ENCODE assay signal across 16 cellular contexts in the genomic region with DNA sequence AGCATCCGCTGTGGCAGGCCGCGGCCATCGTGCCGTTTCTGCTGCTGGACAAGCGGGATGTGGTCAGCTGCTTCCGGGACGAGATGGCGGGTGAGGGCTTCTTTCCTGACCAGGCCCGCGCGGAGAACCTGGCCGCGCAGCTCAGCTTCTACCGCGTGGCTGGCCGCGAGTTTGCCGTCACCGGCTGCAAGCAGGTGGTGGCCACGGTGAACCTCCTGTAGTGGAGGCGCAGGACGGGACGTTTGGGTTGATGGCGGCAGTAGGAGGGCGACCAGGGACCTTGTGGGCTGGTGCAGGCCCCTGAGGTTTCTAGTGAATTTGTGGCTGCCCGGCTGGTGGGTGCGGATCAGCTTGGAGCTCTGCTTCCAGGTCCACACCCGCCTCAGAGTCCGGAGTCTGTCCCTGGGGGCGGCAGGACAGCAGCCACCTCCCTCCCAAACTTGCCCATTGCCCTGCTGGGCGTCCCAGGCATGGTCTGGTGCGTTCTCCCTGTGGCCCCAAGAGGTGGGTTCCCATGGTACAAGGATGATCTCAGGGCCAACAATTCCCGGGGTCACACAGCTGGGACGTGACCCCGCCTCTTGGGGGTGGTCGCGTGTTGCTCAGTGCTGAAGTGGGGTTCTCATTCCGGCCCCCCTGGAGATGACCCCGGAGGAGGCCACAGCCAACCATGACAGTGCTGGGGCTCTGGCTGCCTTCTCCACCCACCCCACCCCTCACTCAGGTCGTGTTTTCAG. TPM values are rescaled to one million over a fixed set of nuclear protein-coding genes. Genes with fewer than 3 reads are reported as not detected.
A peak's percentile ranks its signal among the peaks of the same experiment; 100 is the strongest.
DNase-seq lines count a peak whose midpoint lies in the region; ATAC-seq and TF ChIP-seq lines count a peak whose summit lies in the region.
"Had no signal": no experiment of that assay in that cellular context is flagged by ENCODE, and none has a peak within 500 bp of the region (broad histone marks: within the 10 kb centered on the region; RNA-seq: fewer than 3 reads in every experiment).

No MANE protein-coding gene starts in this region.

- intact Hi-C loops in PC-3 (cut with micrococcal nuclease), result no loop called here

- no peak overlapping the region for H2AFZ ChIP-seq in PC-3 (ENCODE audit: low read length)
- H2AFZ ChIP-seq: PC-9 had no signal

- H3K27ac ChIP-seq in BLaER1 treated with 17β-estradiol and CSF1 and Interleukin-3, amounts not matched to agents 10 nM and 100 nM, result no peak overlapping the region; a peak in 1 of 22 replicates
- no peak overlapping the region for H3K27ac ChIP-seq in PC-3 (ENCODE audit: low read length)
- H3K27ac ChIP-seq: esophagus squamous epithelium, PC-9, right atrium auricular region, SK-N-MC had no signal

- POLR2A ChIA-PET in PC-3 (lab: Charles Lee; ENCODE audit: unreplicated experiment), result no interaction called here

- H3F3A ChIP-seq in PC-3 (ENCODE audit: low read length, unreplicated experiment), result no peaks in the 10 kb centered on the region

- DNase-seq in PC-3, result no peak
- DNase-seq in memory B cell (ENCODE audit: low spot score in 2 of 2), result no peak
- DNase-seq in activated naive CD4-positive, alpha-beta T cell treated with anti-CD3 and anti-CD28 coated beads, Interleukin-2, amount 50 U/mL, for 16 hours, result no peak
- no peak for DNase-seq in NCI-H446 treated with DMSO at 0.1 percent for 48 hours (lab: John Stamatoyannopoulos, UW)
- DNase-seq: activated CD4-positive, alpha-beta T cell treated with anti-CD3 and anti-CD28 coated beads, Interleukin-2, amount 50 U/mL, for 1 hour; EL; esophagus squamous epithelium; NCI-H2081 treated with DMSO at 0.1 percent for 48 hours; PC-9; stimulated activated CD4-positive, alpha-beta T cell treated with anti-CD3 and anti-CD28 coated beads, Interleukin-1b, Interleukin-23, amount 100 ng/mL, for 48 hours had no signal

- no peak for ATAC-seq in PC-3
- ATAC-seq in memory B cell (ENCODE audit: low read depth), result no peak
- no peak for ATAC-seq in HG02981 (IDR thresholded peaks at IDR 0.05; ENCODE audit: unreplicated experiment)
- ATAC-seq: activated naive CD4-positive, alpha-beta T cell treated with anti-CD3 and anti-CD28 coated beads, Interleukin-2, amount 50 U/mL, for 72 hours had no signal

- no peaks in the 10 kb centered on the region for H3K9me2 ChIP-seq in PC-3 (replicated peaks; ENCODE audit: low read length)

- H3K9me3 ChIP-seq in BLaER1 treated with 17β-estradiol and CSF1 and Interleukin-3, amounts not matched to agents 10 nM and 100 nM (replicated peaks in 1 of 11), result peaks cover 0 to 3% (median 0%) of the 10 kb centered on the region in 11 experiments; a peak in 4 of 22 replicates
- H3K9me3 ChIP-seq in PC-3 (ENCODE audit: low read length), result no peaks in the 10 kb centered on the region
- H3K9me3 ChIP-seq: esophagus squamous epithelium, right atrium auricular region had no signal

- H4K20me1 ChIP-seq in BLaER1 treated with 17β-estradiol and CSF1 and Interleukin-3, amounts not matched to agents 10 nM and 100 nM, result peaks cover 0 to 72% (median 9%) of the 10 kb centered on the region in 11 experiments; a peak in 14 of 22 replicates
- no peaks in the 10 kb centered on the region for H4K20me1 ChIP-seq in PC-3 (ENCODE audit: low read length)

- peak overlapping the region; percentile 27 for H3K4me3 Mint-ChIP-seq in memory B cell

- H3K27ac Mint-ChIP-seq in memory B cell, result no peak overlapping the region
- H3K27ac Mint-ChIP-seq: activated naive CD4-positive, alpha-beta T cell treated with anti-CD3 and anti-CD28 coated beads, Interleukin-2, amount 50 U/mL, for 72 hours had no signal

- H3K4me2 ChIP-seq in BLaER1 treated with 17β-estradiol and CSF1 and Interleukin-3, amounts not matched to agents 10 nM and 100 nM, result peak overlapping the region; percentile 84 to 100 (median 98)
- H3K4me2 ChIP-seq in PC-3 (ENCODE audit: low read length), result no peak overlapping the region
- H3K4me2 ChIP-seq: PC-9 had no signal

- H3K4me1 ChIP-seq in BLaER1 treated with 17β-estradiol and CSF1 and Interleukin-3, amounts not matched to agents 10 nM and 100 nM, result peaks cover 77 to 88% (median 84%) of the 10 kb centered on the region in 10 experiments
- peaks cover 17% of the 10 kb centered on the region for H3K4me1 ChIP-seq in PC-3 (ENCODE audit: insufficient read depth, low read length)

- peak overlapping the region in 9 of 11 experiments; percentile 53 to 71 (median 65); a peak in 11 of 22 replicates for H3K9ac ChIP-seq in BLaER1 treated with 17β-estradiol and CSF1 and Interleukin-3, amounts not matched to agents 10 nM and 100 nM
- H3K9ac ChIP-seq in PC-3 (ENCODE audit: low read length), result no peak overlapping the region

- no peaks in the 10 kb centered on the region for H3K9me3 Mint-ChIP-seq in memory B cell
- H3K9me3 Mint-ChIP-seq: activated naive CD4-positive, alpha-beta T cell treated with anti-CD3 and anti-CD28 coated beads, Interleukin-2, amount 50 U/mL, for 72 hours had no signal

- no peak for TF ChIP-seq CTCF in PC-3 (conservative IDR thresholded peaks at IDR 0.05; ENCODE audit: low read depth, low read length)

- peaks cover 19% of the 10 kb centered on the region for H3K79me2 ChIP-seq in PC-3 (ENCODE audit: low read length)

- H3K4me3 ChIP-seq in BLaER1 treated with 17β-estradiol and CSF1 and Interleukin-3, amounts not matched to agents 10 nM and 100 nM, result peak overlapping the region in 6 of 10 experiments; percentile 29 to 92 (median 64); a peak in 11 of 20 replicates
- H3K4me3 ChIP-seq in PC-3 (ENCODE audit: low read length), result no peak overlapping the region
- H3K4me3 ChIP-seq: PC-9, SK-N-MC had no signal

- CTCF ChIA-PET in PC-3 (lab: Charles Lee), result no interaction called here

- H3K4me1 Mint-ChIP-seq in memory B cell, result peaks cover 25% of the 10 kb centered on the region

- no peaks in the 10 kb centered on the region for H3K27me3 ChIP-seq in BLaER1 treated with 17β-estradiol and CSF1 and Interleukin-3, amounts not matched to agents 10 nM and 100 nM
- no peaks in the 10 kb centered on the region for H3K27me3 ChIP-seq in PC-3 (ENCODE audit: low read length)
- H3K27me3 ChIP-seq: right atrium auricular region had no signal

- H3K27me3 Mint-ChIP-seq in memory B cell, result no peaks in the 10 kb centered on the region

- peaks cover 0 to 57% (median 13%) of the 10 kb centered on the region in 11 experiments; a peak in 14 of 22 replicates for H3K36me3 ChIP-seq in BLaER1 treated with 17β-estradiol and CSF1 and Interleukin-3, amounts not matched to agents 10 nM and 100 nM
- no peaks in the 10 kb centered on the region for H3K36me3 ChIP-seq in PC-3 (ENCODE audit: low read depth, low read length)
- H3K36me3 ChIP-seq: right atrium auricular region had no signal

- BruUV-seq in PC-3 (replicated peaks; lab: Mats Ljungman, UMichigan), result TSS peak; percentile 13

- peaks cover 2% of the 10 kb centered on the region for H3K36me3 Mint-ChIP-seq in memory B cell
- H3K36me3 Mint-ChIP-seq: activated naive CD4-positive, alpha-beta T cell treated with anti-CD3 and anti-CD28 coated beads, Interleukin-2, amount 50 U/mL, for 72 hours had no signal

RNA-seq across cellular contexts. Expression of a gene that starts 2.4 kb away (rescaled TPM):
- 28.9 and 32.7 TPM in 2 replicates for total RNA-seq in PC-3 (2014; rRNA removed)

RNA-seq across cellular contexts. Expression of a gene that starts 22.2 kb away (rescaled TPM):
- total RNA-seq in PC-3 (2014; rRNA removed), result 35.5 and 36.8 TPM in 2 replicates

RNA-seq across cellular contexts. Expression of a gene that starts 24.8 kb away (rescaled TPM):
- 50.7 and 69.5 TPM in 2 replicates for total RNA-seq in PC-3 (2014; rRNA removed)

RNA-seq across cellular contexts. Expression of a gene that starts 28.8 kb away (rescaled TPM):
- not detected in 2 replicates for total RNA-seq in PC-3 (2014; rRNA removed)
- total RNA-seq: activated naive CD4-positive, alpha-beta T cell treated with anti-CD3 and anti-CD28 coated beads, Interleukin-2, amount 50 U/mL, for 72 hours; esophagus squamous epithelium; mesenteric fat pad; right atrium auricular region had no signal

RNA-seq across cellular contexts. Expression of a gene that starts 38.8 kb away (rescaled TPM):
- 424 and 599 TPM in 2 replicates for total RNA-seq in PC-3 (2014; rRNA removed)
